29 cellular contexts compared by ENCODE assay signal in genomic region chr11:94830722-94831121, GRCh38.
"Had no signal": no experiment of that assay in that cellular context is flagged by ENCODE, and none has a peak within 500 bp of the region (broad histone marks: within the 10 kb centered on the region; RNA-seq: fewer than 3 reads in every experiment).

No MANE protein-coding gene starts in this region.

- H3K36me3 ChIP-seq: colonic mucosa had no signal

- H3K4me3 ChIP-seq: colonic mucosa, gastroesophageal sphincter, lower lobe of right lung, sigmoid colon, thoracic aorta, vagina had no signal

- ATAC-seq: activated CD8-positive, alpha-beta T cell treated with anti-CD3 and anti-CD28 coated beads for 36 hours; activated T-cell treated with anti-CD3 and anti-CD28 coated beads, Interleukin-2, amount 50 U/mL, for 72 hours; gastroesophageal sphincter; lower lobe of right lung; natural killer cell treated with Interleukin-12 subunit alpha and Interleukin-12 subunit beta and Interleukin-15 and Interleukin-18, amount 100 ng/mL, for 72 hours; stimulated activated effector memory CD8-positive, alpha-beta T cell treated with anti-CD3 and anti-CD28 coated beads, Interleukin-12 subunit alpha, Interleukin-12 subunit beta, amount 100 ng/mL, for 72 hours; WTC11 had no signal

- H3K27me3 Mint-ChIP-seq: activated naive CD8-positive, alpha-beta T cell; natural killer cell treated with Interleukin-12 subunit alpha and Interleukin-12 subunit beta and Interleukin-15 and Interleukin-18, amount 100 ng/mL, for 72 hours; stimulated activated naive CD8-positive, alpha-beta T cell treated with anti-CD3 and anti-CD28 coated beads, Interleukin-15, Interleukin-2, amounts not matched to agents 100 ng/mL and 50 ng/mL, for 24 hours had no signal

- H3K4me1 Mint-ChIP-seq: immature natural killer cell; stimulated activated effector memory CD8-positive, alpha-beta T cell treated with anti-CD3 and anti-CD28 coated beads, Interleukin-12 subunit alpha, Interleukin-12 subunit beta, amount 100 ng/mL, for 72 hours had no signal

- H3K36me3 Mint-ChIP-seq: activated naive CD8-positive, alpha-beta T cell; natural killer cell treated with Interleukin-12 subunit alpha and Interleukin-12 subunit beta and Interleukin-15 and Interleukin-18, amount 100 ng/mL, for 72 hours; stimulated activated effector memory CD8-positive, alpha-beta T cell treated with anti-CD3 and anti-CD28 coated beads, Interleukin-12 subunit alpha, Interleukin-12 subunit beta, amount 100 ng/mL, for 72 hours had no signal

- H3K27me3 ChIP-seq: colonic mucosa, gastroesophageal sphincter, sigmoid colon, vagina had no signal

- H3K9me3 Mint-ChIP-seq: activated CD8-positive, alpha-beta T cell treated with anti-CD3 and anti-CD28 coated beads for 36 hours; activated T-cell treated with anti-CD3 and anti-CD28 coated beads, Interleukin-2, amount 50 U/mL, for 72 hours; immature natural killer cell; natural killer cell treated with Interleukin-12 subunit alpha and Interleukin-12 subunit beta and Interleukin-15 and Interleukin-18, amount 100 ng/mL, for 72 hours; stimulated activated effector memory CD8-positive, alpha-beta T cell treated with anti-CD3 and anti-CD28 coated beads, Interleukin-12 subunit alpha, Interleukin-12 subunit beta, amount 100 ng/mL, for 72 hours; stimulated activated naive CD8-positive, alpha-beta T cell treated with anti-CD3 and anti-CD28 coated beads, Interleukin-15, Interleukin-2, amounts not matched to agents 100 ng/mL and 50 ng/mL, for 24 hours; WTC11 had no signal

- H3K4me3 Mint-ChIP-seq: activated CD8-positive, alpha-beta T cell treated with anti-CD3 and anti-CD28 coated beads for 36 hours; activated naive CD8-positive, alpha-beta T cell; activated T-cell treated with anti-CD3 and anti-CD28 coated beads, Interleukin-2, amount 50 U/mL, for 72 hours; immature natural killer cell; natural killer cell treated with Interleukin-12 subunit alpha and Interleukin-12 subunit beta and Interleukin-15 and Interleukin-18, amount 100 ng/mL, for 72 hours; stimulated activated effector memory CD8-positive, alpha-beta T cell treated with anti-CD3 and anti-CD28 coated beads, Interleukin-12 subunit alpha, Interleukin-12 subunit beta, amount 100 ng/mL, for 72 hours; stimulated activated naive CD8-positive, alpha-beta T cell treated with anti-CD3 and anti-CD28 coated beads, Interleukin-15, Interleukin-2, amounts not matched to agents 100 ng/mL and 50 ng/mL, for 24 hours; WTC11 had no signal

- H3K27ac Mint-ChIP-seq: activated CD8-positive, alpha-beta T cell treated with anti-CD3 and anti-CD28 coated beads for 36 hours; activated naive CD8-positive, alpha-beta T cell; activated T-cell treated with anti-CD3 and anti-CD28 coated beads, Interleukin-2, amount 50 U/mL, for 72 hours; immature natural killer cell; natural killer cell treated with Interleukin-12 subunit alpha and Interleukin-12 subunit beta and Interleukin-15 and Interleukin-18, amount 100 ng/mL, for 72 hours; stimulated activated effector memory CD8-positive, alpha-beta T cell treated with anti-CD3 and anti-CD28 coated beads, Interleukin-12 subunit alpha, Interleukin-12 subunit beta, amount 100 ng/mL, for 72 hours; stimulated activated naive CD8-positive, alpha-beta T cell treated with anti-CD3 and anti-CD28 coated beads, Interleukin-15, Interleukin-2, amounts not matched to agents 100 ng/mL and 50 ng/mL, for 24 hours; WTC11 had no signal

- DNase-seq: activated CD4-positive, alpha-beta T cell treated with anti-CD3 and anti-CD28 coated beads for 1 hour; activated CD4-positive, alpha-beta T cell treated with anti-CD3 and anti-CD28 coated beads, Interleukin-2, amount 50 U/mL, for 1 hour; activated CD8-positive, alpha-beta T cell treated with anti-CD3 and anti-CD28 coated beads for 36 hours; activated naive CD4-positive, alpha-beta T cell treated with Interleukin-2 at 50 U/mL for 16 hours; activated T-cell treated with anti-CD3 and anti-CD28 coated beads for 4 hours; activated T-cell treated with anti-CD3 and anti-CD28 coated beads, Interleukin-2, amount 50 U/mL, for 72 hours; colonic mucosa; effector memory CD4-positive, alpha-beta T cell; erythroblast; hypothalamus; immature natural killer cell; kidney; lower lobe of right lung; mesendoderm; posterior cingulate gyrus; sigmoid colon; small intestine; stimulated activated CD4-positive, alpha-beta T cell treated with anti-CD3 and anti-CD28 coated beads, Interleukin-4, amount 100 ng/mL, for 24 hours; SW 1271; T-helper 2 cell; trophoblast cell had no signal

- H3K9me3 ChIP-seq: colonic mucosa, gastroesophageal sphincter, lower lobe of right lung, sigmoid colon, thoracic aorta, vagina had no signal

- H3K4me1 ChIP-seq: colonic mucosa, vagina had no signal

- H3K27ac ChIP-seq: colonic mucosa, lower lobe of right lung, sigmoid colon, thoracic aorta, vagina had no signal
